12 cellular contexts compared by ENCODE assay signal in genomic region chr10:124589491-124590006, GRCh38.
DNase-seq lines count a peak whose midpoint lies in the region; ATAC-seq, FAIRE-seq and TF ChIP-seq lines count a peak whose summit lies in the region.
"Had no signal": no experiment of that assay in that cellular context is flagged by ENCODE, and none has a peak within 500 bp of the region (broad histone marks: within the 10 kb centered on the region; RNA-seq: fewer than 3 reads in every experiment).

No MANE protein-coding gene starts in this region.

- FAIRE-seq in small intestine (lab: Jason Lieb, UNC): no peak
- FAIRE-seq: GM18507 had no signal

- H3K4me3 ChIP-seq in left lung: no peak overlapping the region
- H3K4me3 ChIP-seq in skeletal muscle tissue (ENCODE audit: low read length in 3 of 3): peak overlapping the region in 1 of 3 donors; percentile 65
- no peak overlapping the region for H3K4me3 ChIP-seq in small intestine (ENCODE audit: low read depth in 1 of 2, low read length in 2 of 2)

- DNase-seq in NCI-H1092 treated with DMSO at 0.1 percent for 48 hours (lab: John Stamatoyannopoulos, UW): peak; percentile 65
- DNase-seq in left lung: peak in 1 of 2 donors; percentile 77
- no peak for DNase-seq in small intestine
- no peak for DNase-seq in DMS53 treated with DMSO at 0.1 percent for 48 hours (lab: John Stamatoyannopoulos, UW; ENCODE audit: unreplicated experiment)
- DNase-seq: activated CD4-positive, alpha-beta memory T cell treated with anti-CD3 and anti-CD28 coated beads, Interleukin-2, amount 10 ng/mL, durations not matched to agents 7 days and 5 days; NCI-H526 treated with DMSO at 0.1 percent for 48 hours; stimulated activated CD4-positive, alpha-beta T cell treated with anti-CD3 and anti-CD28 coated beads, Interleukin-4, amount 100 ng/mL, for 24 hours had no signal

- ATAC-seq in left lung: peak; percentile 43
- no peak for ATAC-seq in HG02973 (IDR thresholded peaks at IDR 0.05; ENCODE audit: unreplicated experiment)
- ATAC-seq in GM18517 (IDR thresholded peaks at IDR 0.05; ENCODE audit: unreplicated experiment): no peak

- H3K9me3 ChIP-seq in left lung (peaks cover 0 to 2% of the 10 kb centered on the region in 2 donors), skeletal muscle tissue (ENCODE audit: control insufficient read depth in 3 of 3, low read length in 3 of 3) (no peaks in the 10 kb centered on the region), small intestine (ENCODE audit: control insufficient read depth, low read depth) (no peaks in the 10 kb centered on the region)

- H3K9ac ChIP-seq in skeletal muscle tissue (ENCODE audit: low read depth in 1 of 3, low read length in 3 of 3): peak overlapping the region in 2 of 3 donors; percentile 1 to 71

- H3K27me3 ChIP-seq in left lung: no peaks in the 10 kb centered on the region
- H3K27me3 ChIP-seq in skeletal muscle tissue (ENCODE audit: control insufficient read depth in 3 of 3, insufficient read depth in 3 of 3, low read length in 3 of 3): no peaks in the 10 kb centered on the region
- no peaks in the 10 kb centered on the region for H3K27me3 ChIP-seq in small intestine (ENCODE audit: control insufficient read depth in 2 of 2, insufficient read depth in 2 of 2, low read length in 2 of 2)

- 71 to 78% (median 77%) methylated on average over 22 of the region's 22 CpGs for WGBS in small intestine, 3 donors

- H3K27ac ChIP-seq in cingulate gyrus (ENCODE audit: low read depth, low read length) (peak overlapping the region; percentile 83), left lung (no peak overlapping the region), skeletal muscle tissue (ENCODE audit: low read depth, low read length) (peak overlapping the region; percentile 66), small intestine (ENCODE audit: low read depth in 1 of 2, low read length in 1 of 2) (no peak overlapping the region)

- no peaks in the 10 kb centered on the region for H3K36me3 ChIP-seq in left lung
- H3K36me3 ChIP-seq in skeletal muscle tissue (ENCODE audit: control insufficient read depth in 3 of 3, insufficient read depth in 3 of 3, low read length in 3 of 3): no peaks in the 10 kb centered on the region
- no peaks in the 10 kb centered on the region for H3K36me3 ChIP-seq in small intestine (ENCODE audit: control insufficient read depth in 2 of 2, insufficient read depth in 2 of 2, low read length in 2 of 2)

- peaks cover 0 to 9% of the 10 kb centered on the region in 2 donors for H3K4me1 ChIP-seq in left lung
- H3K4me1 ChIP-seq in skeletal muscle tissue (ENCODE audit: control insufficient read depth in 3 of 3, insufficient read depth in 3 of 3, low read length in 3 of 3): peaks cover 12 to 21% (median 17%) of the 10 kb centered on the region in 3 donors
- no peaks in the 10 kb centered on the region for H3K4me1 ChIP-seq in small intestine (ENCODE audit: control insufficient read depth in 2 of 2, insufficient read depth in 1 of 2, low read depth in 1 of 2, low read length in 1 of 2)

- intact Hi-C loops in left lung (cut with DNase I): no loop called here

- no peak for TF ChIP-seq CTCF in left lung (IDR thresholded peaks at IDR 0.05)

Comparison
In these comparisons a context has a peak if more than half of its experiments do, and no peak if none do; other contexts are left out.
1. H3K27ac ChIP-seq: peak in cingulate gyrus (single experiment) and skeletal muscle tissue (single experiment); none in left lung (0 of 2) and small intestine (0 of 2).